Comparison of ENCODE assay signal across 1 cellular context in genomic region chr5:83076742-83077661, GRCh38.
A peak's percentile ranks its signal among the peaks of the same experiment; 100 is the strongest.
TF ChIP-seq lines count a peak whose summit lies in the region.

A gene with protein sequence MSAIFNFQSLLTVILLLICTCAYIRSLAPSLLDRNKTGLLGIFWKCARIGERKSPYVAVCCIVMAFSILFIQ (minus strand): TSS chr5:83077394. CDS start chr5:83077323, 71 bp downstream.
TSS of gene XRCC4 (plus strand) at chr5:83077547. CDS start at chr5:83104920, 27,373 bp downstream.

TF ChIP-seq in HepG2, 621 proteins besides CTCF, POLR2A, EP300 and RAD21 (continued from another document and continues in another):
- TF ChIP-seq, protein P1, sequence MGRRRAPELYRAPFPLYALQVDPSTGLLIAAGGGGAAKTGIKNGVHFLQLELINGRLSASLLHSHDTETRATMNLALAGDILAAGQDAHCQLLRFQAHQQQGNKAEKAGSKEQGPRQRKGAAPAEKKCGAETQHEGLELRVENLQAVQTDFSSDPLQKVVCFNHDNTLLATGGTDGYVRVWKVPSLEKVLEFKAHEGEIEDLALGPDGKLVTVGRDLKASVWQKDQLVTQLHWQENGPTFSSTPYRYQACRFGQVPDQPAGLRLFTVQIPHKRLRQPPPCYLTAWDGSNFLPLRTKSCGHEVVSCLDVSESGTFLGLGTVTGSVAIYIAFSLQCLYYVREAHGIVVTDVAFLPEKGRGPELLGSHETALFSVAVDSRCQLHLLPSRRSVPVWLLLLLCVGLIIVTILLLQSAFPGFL (CRISPR knock-in tag; IDR thresholded peaks at IDR 0.05), result no peak
- TF ChIP-seq ZNF3 (CRISPR knock-in tag; IDR thresholded peaks at IDR 0.05) (no peak), ZMAT3 (CRISPR knock-in tag; conservative IDR thresholded peaks at IDR 0.05) (no peak; the same call in 1 of the 2 replicates), PBX3 (CRISPR knock-in tag; IDR thresholded peaks at IDR 0.05; ENCODE audit: borderline replicate concordance) (no peak), ZNF569 (CRISPR knock-in tag; IDR thresholded peaks at IDR 0.05; ENCODE audit: borderline replicate concordance) (no peak), ZFX (CRISPR knock-in tag; IDR thresholded peaks at IDR 0.05; ENCODE audit: low read depth) (peak; percentile 85), RBM22 (optimal IDR thresholded peaks at IDR 0.05; ENCODE audit: low read length) (no peak), ZSCAN29 (CRISPR knock-in tag; conservative IDR thresholded peaks at IDR 0.05) (no peak), SMAD1 (CRISPR knock-in tag; IDR thresholded peaks at IDR 0.05; ENCODE audit: borderline replicate concordance, low read depth) (no peak), ZNF232 (CRISPR knock-in tag; IDR thresholded peaks at IDR 0.05; ENCODE audit: borderline replicate concordance) (no peak), TRIM22 (IDR thresholded peaks at IDR 0.05) (no peak), SMAD3 (CRISPR knock-in tag; IDR thresholded peaks at IDR 0.05) (peak; percentile 70; the same call in 1 of the 2 replicates), NR1H2 (CRISPR knock-in tag; IDR thresholded peaks at IDR 0.05; ENCODE audit: borderline replicate concordance, low read depth) (no peak), ZBTB1 (CRISPR knock-in tag; IDR thresholded peaks at IDR 0.05; ENCODE audit: borderline replicate concordance) (no peak), DRAP1 (CRISPR knock-in tag; IDR thresholded peaks at IDR 0.05) (peak; percentile 69), ZNF879 (CRISPR knock-in tag; IDR thresholded peaks at IDR 0.05) (no peak), HOXA9 (CRISPR knock-in tag; IDR thresholded peaks at IDR 0.05; ENCODE audit: borderline replicate concordance) (no peak), KDM6A (CRISPR knock-in tag; IDR thresholded peaks at IDR 0.05; ENCODE audit: low read depth) (0 out of 2 replicates have a peak, but pooled peaks have one; percentile 21), PBX2 (CRISPR knock-in tag; IDR thresholded peaks at IDR 0.05) (peak; percentile 42), SIX1 (CRISPR knock-in tag; IDR thresholded peaks at IDR 0.05; ENCODE audit: borderline replicate concordance) (no peak; the same call in 1 of the 2 replicates), JUND (CRISPR knock-in tag; IDR thresholded peaks at IDR 0.05) (no peak), CENPT (CRISPR knock-in tag; IDR thresholded peaks at IDR 0.05; ENCODE audit: low read depth) (no peak), NFATC3 (CRISPR knock-in tag; IDR thresholded peaks at IDR 0.05) (no peak), ZNF547 (CRISPR knock-in tag; IDR thresholded peaks at IDR 0.05) (0 out of 2 replicates have a peak, but pooled peaks have one; percentile 37), TCF12 (IDR thresholded peaks at IDR 0.05) (no peak), TCF12 (CRISPR knock-in tag; IDR thresholded peaks at IDR 0.05) (no peak; the same call in 1 of the 2 replicates), FOXP4 (CRISPR knock-in tag; IDR thresholded peaks at IDR 0.05) (peak; percentile 51; the same call in 1 of the 2 replicates), ZKSCAN5 (CRISPR knock-in tag; IDR thresholded peaks at IDR 0.05) (no peak), ONECUT2 (CRISPR knock-in tag; IDR thresholded peaks at IDR 0.05) (no peak), WIZ (CRISPR knock-in tag; IDR thresholded peaks at IDR 0.05) (no peak)
- TF ChIP-seq, protein P2, sequence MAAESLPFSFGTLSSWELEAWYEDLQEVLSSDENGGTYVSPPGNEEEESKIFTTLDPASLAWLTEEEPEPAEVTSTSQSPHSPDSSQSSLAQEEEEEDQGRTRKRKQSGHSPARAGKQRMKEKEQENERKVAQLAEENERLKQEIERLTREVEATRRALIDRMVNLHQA (CRISPR knock-in tag; IDR thresholded peaks at IDR 0.05), result no peak
- TF ChIP-seq, protein P3, sequence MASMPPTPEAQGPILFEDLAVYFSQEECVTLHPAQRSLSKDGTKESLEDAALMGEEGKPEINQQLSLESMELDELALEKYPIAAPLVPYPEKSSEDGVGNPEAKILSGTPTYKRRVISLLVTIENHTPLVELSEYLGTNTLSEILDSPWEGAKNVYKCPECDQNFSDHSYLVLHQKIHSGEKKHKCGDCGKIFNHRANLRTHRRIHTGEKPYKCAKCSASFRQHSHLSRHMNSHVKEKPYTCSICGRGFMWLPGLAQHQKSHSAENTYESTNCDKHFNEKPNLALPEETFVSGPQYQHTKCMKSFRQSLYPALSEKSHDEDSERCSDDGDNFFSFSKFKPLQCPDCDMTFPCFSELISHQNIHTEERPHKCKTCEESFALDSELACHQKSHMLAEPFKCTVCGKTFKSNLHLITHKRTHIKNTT (CRISPR knock-in tag; IDR thresholded peaks at IDR 0.05), result no peak
- TF ChIP-seq, protein P4, sequence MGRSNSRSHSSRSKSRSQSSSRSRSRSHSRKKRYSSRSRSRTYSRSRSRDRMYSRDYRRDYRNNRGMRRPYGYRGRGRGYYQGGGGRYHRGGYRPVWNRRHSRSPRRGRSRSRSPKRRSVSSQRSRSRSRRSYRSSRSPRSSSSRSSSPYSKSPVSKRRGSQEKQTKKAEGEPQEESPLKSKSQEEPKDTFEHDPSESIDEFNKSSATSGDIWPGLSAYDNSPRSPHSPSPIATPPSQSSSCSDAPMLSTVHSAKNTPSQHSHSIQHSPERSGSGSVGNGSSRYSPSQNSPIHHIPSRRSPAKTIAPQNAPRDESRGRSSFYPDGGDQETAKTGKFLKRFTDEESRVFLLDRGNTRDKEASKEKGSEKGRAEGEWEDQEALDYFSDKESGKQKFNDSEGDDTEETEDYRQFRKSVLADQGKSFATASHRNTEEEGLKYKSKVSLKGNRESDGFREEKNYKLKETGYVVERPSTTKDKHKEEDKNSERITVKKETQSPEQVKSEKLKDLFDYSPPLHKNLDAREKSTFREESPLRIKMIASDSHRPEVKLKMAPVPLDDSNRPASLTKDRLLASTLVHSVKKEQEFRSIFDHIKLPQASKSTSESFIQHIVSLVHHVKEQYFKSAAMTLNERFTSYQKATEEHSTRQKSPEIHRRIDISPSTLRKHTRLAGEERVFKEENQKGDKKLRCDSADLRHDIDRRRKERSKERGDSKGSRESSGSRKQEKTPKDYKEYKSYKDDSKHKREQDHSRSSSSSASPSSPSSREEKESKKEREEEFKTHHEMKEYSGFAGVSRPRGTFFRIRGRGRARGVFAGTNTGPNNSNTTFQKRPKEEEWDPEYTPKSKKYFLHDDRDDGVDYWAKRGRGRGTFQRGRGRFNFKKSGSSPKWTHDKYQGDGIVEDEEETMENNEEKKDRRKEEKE (IDR thresholded peaks at IDR 0.05), result no peak
- TF ChIP-seq, protein P5, sequence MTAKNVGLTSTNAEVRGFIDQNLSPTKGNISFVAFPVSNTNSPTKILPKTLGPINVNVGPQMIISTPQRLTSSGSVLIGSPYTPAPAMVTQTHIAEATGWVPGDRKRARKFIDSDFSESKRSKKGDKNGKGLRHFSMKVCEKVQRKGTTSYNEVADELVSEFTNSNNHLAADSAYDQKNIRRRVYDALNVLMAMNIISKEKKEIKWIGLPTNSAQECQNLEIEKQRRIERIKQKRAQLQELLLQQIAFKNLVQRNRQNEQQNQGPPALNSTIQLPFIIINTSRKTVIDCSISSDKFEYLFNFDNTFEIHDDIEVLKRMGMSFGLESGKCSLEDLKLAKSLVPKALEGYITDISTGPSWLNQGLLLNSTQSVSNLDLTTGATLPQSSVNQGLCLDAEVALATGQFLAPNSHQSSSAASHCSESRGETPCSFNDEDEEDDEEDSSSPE (CRISPR knock-in tag; IDR thresholded peaks at IDR 0.05), result peak; percentile 96
- TF ChIP-seq, protein P6, sequence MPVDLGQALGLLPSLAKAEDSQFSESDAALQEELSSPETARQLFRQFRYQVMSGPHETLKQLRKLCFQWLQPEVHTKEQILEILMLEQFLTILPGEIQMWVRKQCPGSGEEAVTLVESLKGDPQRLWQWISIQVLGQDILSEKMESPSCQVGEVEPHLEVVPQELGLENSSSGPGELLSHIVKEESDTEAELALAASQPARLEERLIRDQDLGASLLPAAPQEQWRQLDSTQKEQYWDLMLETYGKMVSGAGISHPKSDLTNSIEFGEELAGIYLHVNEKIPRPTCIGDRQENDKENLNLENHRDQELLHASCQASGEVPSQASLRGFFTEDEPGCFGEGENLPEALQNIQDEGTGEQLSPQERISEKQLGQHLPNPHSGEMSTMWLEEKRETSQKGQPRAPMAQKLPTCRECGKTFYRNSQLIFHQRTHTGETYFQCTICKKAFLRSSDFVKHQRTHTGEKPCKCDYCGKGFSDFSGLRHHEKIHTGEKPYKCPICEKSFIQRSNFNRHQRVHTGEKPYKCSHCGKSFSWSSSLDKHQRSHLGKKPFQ (CRISPR knock-in tag; IDR thresholded peaks at IDR 0.05; ENCODE audit: insufficient replicate concordance), result no peak
- TF ChIP-seq, protein P7, sequence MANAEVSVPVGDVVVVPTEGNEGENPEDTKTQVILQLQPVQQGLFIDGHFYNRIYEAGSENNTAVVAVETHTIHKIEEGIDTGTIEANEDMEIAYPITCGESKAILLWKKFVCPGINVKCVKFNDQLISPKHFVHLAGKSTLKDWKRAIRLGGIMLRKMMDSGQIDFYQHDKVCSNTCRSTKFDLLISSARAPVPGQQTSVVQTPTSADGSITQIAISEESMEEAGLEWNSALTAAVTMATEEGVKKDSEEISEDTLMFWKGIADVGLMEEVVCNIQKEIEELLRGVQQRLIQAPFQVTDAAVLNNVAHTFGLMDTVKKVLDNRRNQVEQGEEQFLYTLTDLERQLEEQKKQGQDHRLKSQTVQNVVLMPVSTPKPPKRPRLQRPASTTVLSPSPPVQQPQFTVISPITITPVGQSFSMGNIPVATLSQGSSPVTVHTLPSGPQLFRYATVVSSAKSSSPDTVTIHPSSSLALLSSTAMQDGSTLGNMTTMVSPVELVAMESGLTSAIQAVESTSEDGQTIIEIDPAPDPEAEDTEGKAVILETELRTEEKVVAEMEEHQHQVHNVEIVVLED (CRISPR knock-in tag; IDR thresholded peaks at IDR 0.05; ENCODE audit: borderline replicate concordance), result peak; percentile 83
- TF ChIP-seq, protein P8, sequence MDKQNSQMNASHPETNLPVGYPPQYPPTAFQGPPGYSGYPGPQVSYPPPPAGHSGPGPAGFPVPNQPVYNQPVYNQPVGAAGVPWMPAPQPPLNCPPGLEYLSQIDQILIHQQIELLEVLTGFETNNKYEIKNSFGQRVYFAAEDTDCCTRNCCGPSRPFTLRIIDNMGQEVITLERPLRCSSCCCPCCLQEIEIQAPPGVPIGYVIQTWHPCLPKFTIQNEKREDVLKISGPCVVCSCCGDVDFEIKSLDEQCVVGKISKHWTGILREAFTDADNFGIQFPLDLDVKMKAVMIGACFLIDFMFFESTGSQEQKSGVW (CRISPR knock-in tag; IDR thresholded peaks at IDR 0.05; ENCODE audit: borderline replicate concordance), result no peak
- TF ChIP-seq, protein P9, sequence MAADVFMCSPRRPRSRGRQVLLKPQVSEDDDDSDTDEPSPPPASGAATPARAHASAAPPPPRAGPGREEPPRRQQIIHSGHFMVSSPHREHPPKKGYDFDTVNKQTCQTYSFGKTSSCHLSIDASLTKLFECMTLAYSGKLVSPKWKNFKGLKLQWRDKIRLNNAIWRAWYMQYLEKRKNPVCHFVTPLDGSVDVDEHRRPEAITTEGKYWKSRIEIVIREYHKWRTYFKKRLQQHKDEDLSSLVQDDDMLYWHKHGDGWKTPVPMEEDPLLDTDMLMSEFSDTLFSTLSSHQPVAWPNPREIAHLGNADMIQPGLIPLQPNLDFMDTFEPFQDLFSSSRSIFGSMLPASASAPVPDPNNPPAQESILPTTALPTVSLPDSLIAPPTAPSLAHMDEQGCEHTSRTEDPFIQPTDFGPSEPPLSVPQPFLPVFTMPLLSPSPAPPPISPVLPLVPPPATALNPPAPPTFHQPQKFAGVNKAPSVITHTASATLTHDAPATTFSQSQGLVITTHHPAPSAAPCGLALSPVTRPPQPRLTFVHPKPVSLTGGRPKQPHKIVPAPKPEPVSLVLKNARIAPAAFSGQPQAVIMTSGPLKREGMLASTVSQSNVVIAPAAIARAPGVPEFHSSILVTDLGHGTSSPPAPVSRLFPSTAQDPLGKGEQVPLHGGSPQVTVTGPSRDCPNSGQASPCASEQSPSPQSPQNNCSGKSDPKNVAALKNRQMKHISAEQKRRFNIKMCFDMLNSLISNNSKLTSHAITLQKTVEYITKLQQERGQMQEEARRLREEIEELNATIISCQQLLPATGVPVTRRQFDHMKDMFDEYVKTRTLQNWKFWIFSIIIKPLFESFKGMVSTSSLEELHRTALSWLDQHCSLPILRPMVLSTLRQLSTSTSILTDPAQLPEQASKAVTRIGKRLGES (CRISPR knock-in tag; IDR thresholded peaks at IDR 0.05; ENCODE audit: borderline replicate concordance), result no peak
